ENCODE assay signal across 25 cellular contexts in genomic region chr14:31660191-31660590, GRCh38.
DNase-seq lines count a peak whose midpoint lies in the region; ATAC-seq, FAIRE-seq and TF ChIP-seq lines count a peak whose summit lies in the region.
"Had no signal": no experiment of that assay in that cellular context is flagged by ENCODE, and none has a peak within 500 bp of the region (broad histone marks: within the 10 kb centered on the region; RNA-seq: fewer than 3 reads in every experiment).

No MANE protein-coding gene starts in this region.

- H3K4me2 ChIP-seq in MM.1S (ENCODE audit: low read depth, low read length): no peak overlapping the region

- peaks cover 31% of the 10 kb centered on the region for H3K36me3 Mint-ChIP-seq in activated CD4-positive, alpha-beta T cell treated with anti-CD3 and anti-CD28 coated beads for 36 hours (ENCODE audit: low read depth)

- no peak overlapping the region for H3K4me3 Mint-ChIP-seq in activated CD4-positive, alpha-beta T cell treated with anti-CD3 and anti-CD28 coated beads for 36 hours
- H3K4me3 Mint-ChIP-seq: activated naive CD8-positive, alpha-beta T cell; B cell; central memory CD8-positive, alpha-beta T cell; natural killer cell; stimulated activated naive CD8-positive, alpha-beta T cell treated with anti-CD3 and anti-CD28 coated beads, Interleukin-15, amount 100 ng/mL, for 72 hours had no signal

- no peak overlapping the region for H2AFZ ChIP-seq in MM.1S (ENCODE audit: low read length)

- no peak for TF ChIP-seq POLR2A in GM12891 (IDR thresholded peaks at IDR 0.05; ENCODE audit: low read depth, low read length)

- H3K27ac ChIP-seq in MM.1S (ENCODE audit: low read length): no peak overlapping the region
- H3K27ac ChIP-seq in left lung: no peak overlapping the region
- H3K27ac ChIP-seq: epithelial cell of prostate, left ventricle myocardium inferior, tibial nerve had no signal

- no peak overlapping the region for H3K9ac ChIP-seq in MM.1S (ENCODE audit: low read length)

- intact Hi-C loops in left lung (cut with DNase I): no loop called here
- intact Hi-C loops in activated CD4-positive, alpha-beta T cell treated with anti-CD3 and anti-CD28 coated beads for 36 hours (cut with DNase I, micrococcal nuclease): no loop called here

- H3K27ac Mint-ChIP-seq in activated CD4-positive, alpha-beta T cell treated with anti-CD3 and anti-CD28 coated beads for 36 hours: no peak overlapping the region
- H3K27ac Mint-ChIP-seq: activated naive CD8-positive, alpha-beta T cell; activated T-helper 2 cell treated with anti-CD3 and anti-CD28 coated beads, Interferon-gamma antibody, Interleukin-2, Interleukin-4, amounts not matched to agents 10 μg/mL and 5 μg/mL and 100 μg/mL, durations not matched to agents 14 hours and 24 hours and 36 hours; B cell; natural killer cell had no signal

- no peaks in the 10 kb centered on the region for H3K36me3 ChIP-seq in MM.1S (replicated peaks; ENCODE audit: insufficient read depth, low read length)
- H3K36me3 ChIP-seq in left lung: no peaks in the 10 kb centered on the region
- H3K36me3 ChIP-seq: left ventricle myocardium inferior had no signal

- no peaks in the 10 kb centered on the region for H3K79me2 ChIP-seq in MM.1S (ENCODE audit: low read length)

- TF ChIP-seq CTCF in MM.1S (IDR thresholded peaks at IDR 0.05; ENCODE audit: low read length): no peak
- TF ChIP-seq CTCF in left lung (IDR thresholded peaks at IDR 0.05): no peak

- peaks cover 3% of the 10 kb centered on the region for H3K4me1 Mint-ChIP-seq in activated CD4-positive, alpha-beta T cell treated with anti-CD3 and anti-CD28 coated beads for 36 hours

- H3K9me3 ChIP-seq in MM.1S (replicated peaks; ENCODE audit: insufficient read depth, low read length): no peaks in the 10 kb centered on the region
- peaks cover 0 to 14% of the 10 kb centered on the region in 2 donors for H3K9me3 ChIP-seq in left lung

- H3K9me2 ChIP-seq in MM.1S (replicated peaks; ENCODE audit: insufficient read depth, low read length): no peaks in the 10 kb centered on the region

- no peak for FAIRE-seq in GM12891 (lab: Jason Lieb, UNC)
- FAIRE-seq: A204.1 had no signal

- CTCF ChIA-PET in activated CD4-positive, alpha-beta T cell treated with anti-CD3 and anti-CD28 coated beads for 36 hours (lab: Charles Lee): no interaction called here

- no peak overlapping the region for H3K4me3 ChIP-seq in MM.1S (ENCODE audit: low read length)
- no peak overlapping the region for H3K4me3 ChIP-seq in left lung
- H3K4me3 ChIP-seq: left ventricle myocardium inferior, tibial nerve had no signal

- peak; percentile 3 for DNase-seq in GM12891 (ENCODE audit: insufficient read length, low spot score)
- peak; percentile 42 for DNase-seq in MM.1S
- no peak for DNase-seq in AG08395 (ENCODE audit: low spot score)
- no peak for DNase-seq in left lung
- DNase-seq in RPMI8226: no peak
- DNase-seq in activated CD4-positive, alpha-beta T cell treated with anti-CD3 and anti-CD28 coated beads for 36 hours: no peak
- DNase-seq: activated CD4-positive, alpha-beta T cell treated with anti-CD3 and anti-CD28 coated beads, Interleukin-2, amount 50 U/mL, for 48 hours; activated CD8-positive, alpha-beta memory T cell treated with anti-CD3 and anti-CD28 coated beads, Interleukin-2, amount 50 U/mL, for 48 hours; GF-D8; KG1; left ventricle myocardium inferior; natural killer cell; NCI-H1694 treated with DMSO at 0.1 percent for 48 hours; stimulated activated CD4-positive, alpha-beta T cell treated with anti-CD3 and anti-CD28 coated beads, Interleukin-4, amount 100 ng/mL, for 4 hours; stimulated activated naive CD8-positive, alpha-beta T cell treated with anti-CD3 and anti-CD28 coated beads, Interleukin-15, amount 100 ng/mL, for 72 hours had no signal

- H3K4me1 ChIP-seq in MM.1S (ENCODE audit: low read length) (no peaks in the 10 kb centered on the region), left lung (no peaks in the 10 kb centered on the region)
- H3K4me1 ChIP-seq: left ventricle myocardium inferior, tibial nerve had no signal

- H3F3A ChIP-seq in MM.1S (ENCODE audit: insufficient read depth, low read length): no peaks in the 10 kb centered on the region

- H3K27me3 ChIP-seq in MM.1S (replicated peaks; ENCODE audit: insufficient read depth, low read length) (no peaks in the 10 kb centered on the region), left lung (no peaks in the 10 kb centered on the region)
- H3K27me3 ChIP-seq: tibial nerve had no signal

- H4K20me1 ChIP-seq in MM.1S (ENCODE audit: insufficient read depth, low read length): no peaks in the 10 kb centered on the region

- ATAC-seq in GM19395 (IDR thresholded peaks at IDR 0.05; ENCODE audit: unreplicated experiment) (peak; percentile 82), HG02678 (IDR thresholded peaks at IDR 0.05; ENCODE audit: unreplicated experiment) (peak; percentile 54), left lung (no peak)
- no peak for ATAC-seq in activated CD4-positive, alpha-beta T cell treated with anti-CD3 and anti-CD28 coated beads for 36 hours
- ATAC-seq: natural killer cell; Right ventricle myocardium inferior; stimulated activated naive CD8-positive, alpha-beta T cell treated with anti-CD3 and anti-CD28 coated beads, Interleukin-15, amount 100 ng/mL, for 72 hours had no signal

- POLR2A ChIA-PET in activated CD4-positive, alpha-beta T cell treated with anti-CD3 and anti-CD28 coated beads for 36 hours (lab: Charles Lee): no interaction called here

- no peaks in the 10 kb centered on the region for H3K27me3 Mint-ChIP-seq in activated CD4-positive, alpha-beta T cell treated with anti-CD3 and anti-CD28 coated beads for 36 hours
- H3K27me3 Mint-ChIP-seq: activated naive CD8-positive, alpha-beta T cell; B cell; central memory CD8-positive, alpha-beta T cell; stimulated activated naive CD8-positive, alpha-beta T cell treated with anti-CD3 and anti-CD28 coated beads, Interleukin-15, amount 100 ng/mL, for 72 hours had no signal

- peaks cover 16% of the 10 kb centered on the region for H3K9me3 Mint-ChIP-seq in activated CD4-positive, alpha-beta T cell treated with anti-CD3 and anti-CD28 coated beads for 36 hours (ENCODE audit: low read depth)

TF ChIP-seq in GM12891, 5 proteins besides CTCF, POLR2A, EP300 and RAD21:
- TF ChIP-seq POLR2AphosphoS5 (IDR thresholded peaks at IDR 0.05; ENCODE audit: low read depth, low read length): no peak
- no peak for TF ChIP-seq POU2F2 (IDR thresholded peaks at IDR 0.05; ENCODE audit: low read depth, low read length)
- no peak for TF ChIP-seq TAF1 (IDR thresholded peaks at IDR 0.05; ENCODE audit: low read depth, low read length)
- TF ChIP-seq PAX5 (IDR thresholded peaks at IDR 0.05; ENCODE audit: insufficient read depth, low read length, severe bottlenecking): no peak
- 0 out of 2 replicates have a peak, but pooled peaks have one; percentile 7 for TF ChIP-seq SPI1 (IDR thresholded peaks at IDR 0.05; ENCODE audit: low read depth, low read length)
TF ChIP-seq in GM12891: peak in this region for 1.

Comparison
In these comparisons a context has a peak if more than half of its experiments do, and no peak if none do; other contexts are left out.
1. DNase-seq: peak in GM12891 (single experiment) and MM.1S (single experiment); none in AG08395 (single experiment), left lung (0 of 2), RPMI8226 (single experiment) and activated CD4-positive, alpha-beta T cell treated with anti-CD3 and anti-CD28 coated beads for 36 hours (single experiment).
2. ATAC-seq: peak in GM19395 (single experiment) and HG02678 (single experiment); none in left lung (single experiment) and activated CD4-positive, alpha-beta T cell treated with anti-CD3 and anti-CD28 coated beads for 36 hours (single experiment).